1 cellular context compared by ENCODE assay signal in genomic region chr19:55464669-55465068, GRCh38.
TF ChIP-seq lines count a peak whose summit lies in the region.

C19orf85 (minus strand) TSS chr19:55464751; CDS start chr19:55464554, 197 bp downstream.

TF ChIP-seq in WTC11, 78 proteins besides CTCF, POLR2A, EP300 and RAD21:
- TF ChIP-seq ZBTB21 (CRISPR knock-in tag; IDR thresholded peaks at IDR 0.05; ENCODE audit: borderline replicate concordance) (no peak), GRHL2 (CRISPR knock-in tag; IDR thresholded peaks at IDR 0.05; ENCODE audit: insufficient replicate concordance, severe bottlenecking) (no peak), GABPB1 (CRISPR knock-in tag; IDR thresholded peaks at IDR 0.05) (no peak), CDX4 (CRISPR knock-in tag; IDR thresholded peaks at IDR 0.05; ENCODE audit: borderline replicate concordance) (no peak), JAZF1 (CRISPR knock-in tag; IDR thresholded peaks at IDR 0.05) (no peak), ZNF423 (CRISPR knock-in tag; IDR thresholded peaks at IDR 0.05) (no peak), RELA (CRISPR knock-in tag; IDR thresholded peaks at IDR 0.05; ENCODE audit: borderline replicate concordance) (no peak), PREB (CRISPR knock-in tag; IDR thresholded peaks at IDR 0.05; ENCODE audit: borderline replicate concordance) (no peak), ESRRA (CRISPR knock-in tag; IDR thresholded peaks at IDR 0.05; ENCODE audit: borderline replicate concordance) (no peak), CREM (CRISPR knock-in tag; IDR thresholded peaks at IDR 0.05) (no peak), ZNF671 (CRISPR knock-in tag; IDR thresholded peaks at IDR 0.05) (no peak)
